Comparison of ENCODE assay signal across 31 cellular contexts in the genomic region with DNA sequence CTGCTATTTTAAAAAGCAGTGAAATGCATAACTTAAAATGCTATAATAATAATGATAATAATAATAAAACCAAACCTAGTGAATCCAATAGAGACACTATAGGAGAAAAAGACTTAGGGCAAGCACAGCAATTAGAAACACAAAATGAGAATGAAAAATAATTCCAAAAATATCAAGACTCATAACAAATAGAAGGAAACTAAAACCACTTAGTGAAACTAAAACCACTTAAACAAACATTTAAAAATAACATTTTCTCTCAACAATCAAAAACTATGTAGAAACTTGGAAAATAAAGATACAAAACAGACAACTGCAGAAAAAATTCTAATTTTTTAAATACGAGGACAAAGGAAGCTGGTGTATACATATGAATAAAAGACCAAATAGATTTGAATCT.
"Had no signal": no experiment of that assay in that cellular context is flagged by ENCODE, and none has a peak within 500 bp of the region (broad histone marks: within the 10 kb centered on the region; RNA-seq: fewer than 3 reads in every experiment).

No MANE protein-coding gene starts in this region.

- H3K36me3 ChIP-seq: esophagus muscularis mucosa, gastroesophageal sphincter, heart left ventricle, left lung, neural progenitor cell, prostate gland, right atrium auricular region, stomach, thyroid gland, vagina had no signal

- H3K4me1 Mint-ChIP-seq: endodermal cell, mesothelial cell of epicardium, naive B cell, nephron, neural progenitor cell had no signal

- H3K4me3 Mint-ChIP-seq: endodermal cell, mesothelial cell of epicardium, nephron, neural progenitor cell had no signal

- H3K27me3 ChIP-seq: dorsolateral prefrontal cortex, esophagus muscularis mucosa, foreskin keratinocyte, gastroesophageal sphincter, heart left ventricle, left lung, neural progenitor cell, right atrium auricular region, stomach, thyroid gland, vagina had no signal

- H3K9ac ChIP-seq: neural progenitor cell had no signal

- FAIRE-seq: endothelial cell of umbilical vein, islet of Langerhans had no signal

- H3K27ac ChIP-seq: dorsolateral prefrontal cortex, esophagus muscularis mucosa, foreskin keratinocyte, gastroesophageal sphincter, heart left ventricle, left lung, neural progenitor cell, prostate gland, right atrium auricular region, stomach, vagina had no signal

- H3K4me3 ChIP-seq: dorsolateral prefrontal cortex, esophagus muscularis mucosa, gastroesophageal sphincter, heart left ventricle, left lung, mucosa of descending colon, neural progenitor cell, prostate gland, right atrium auricular region, smooth muscle cell, stomach, thyroid gland, vagina had no signal

- DNase-seq: dorsolateral prefrontal cortex; effector CD4-positive, alpha-beta T cell; endodermal cell; foreskin keratinocyte; heart left ventricle; hippocampal formation; left cardiac atrium; left lung; mesenchymal stem cell; mucosa of descending colon; naive B cell; stimulated activated CD4-positive, alpha-beta T cell treated with anti-CD3 and anti-CD28 coated beads, Interleukin-12 subunit alpha, Interleukin-12 subunit beta, amount 100 ng/mL, for 4 hours; stimulated activated CD4-positive, alpha-beta T cell treated with anti-CD3 and anti-CD28 coated beads, Interleukin-1b, Interleukin-23, amount 100 ng/mL, for 48 hours; stimulated activated CD4-positive, alpha-beta T cell treated with anti-CD3 and anti-CD28 coated beads, Interleukin-4, amount 100 ng/mL, for 1 hour; stimulated activated CD8-positive, alpha-beta memory T cell treated with anti-CD3 and anti-CD28 coated beads, Interleukin-4, amount 100 ng/mL, for 48 hours; stimulated activated naive CD4-positive, alpha-beta T cell treated with Interleukin-2 at 50 U/mL for 16 hours; stomach; thyroid gland; trophoblast cell had no signal

- H3K9me3 Mint-ChIP-seq: nephron, neural progenitor cell had no signal

- H3K4me1 ChIP-seq: esophagus muscularis mucosa, foreskin keratinocyte, gastroesophageal sphincter, heart left ventricle, left lung, neural progenitor cell, prostate gland, right atrium auricular region, stomach, vagina had no signal

- H3K36me3 Mint-ChIP-seq: mesothelial cell of epicardium, naive B cell, neural progenitor cell had no signal

- H3K27me3 Mint-ChIP-seq: naive B cell had no signal

- H2AFZ ChIP-seq: neural progenitor cell had no signal

- ATAC-seq: foreskin keratinocyte, gastroesophageal sphincter, heart left ventricle, left cardiac atrium, left lung, mucosa of descending colon, sciatic nerve had no signal

- H3K9me3 ChIP-seq: esophagus muscularis mucosa, gastroesophageal sphincter, heart left ventricle, left lung, mucosa of descending colon, prostate gland, right atrium auricular region, thyroid gland, vagina had no signal

- H3K27ac Mint-ChIP-seq: endodermal cell, mesothelial cell of epicardium, naive B cell, nephron, neural progenitor cell had no signal

- H3K4me2 ChIP-seq: neural progenitor cell, smooth muscle cell had no signal
